11 cellular contexts compared by ENCODE assay signal in the genomic region with DNA sequence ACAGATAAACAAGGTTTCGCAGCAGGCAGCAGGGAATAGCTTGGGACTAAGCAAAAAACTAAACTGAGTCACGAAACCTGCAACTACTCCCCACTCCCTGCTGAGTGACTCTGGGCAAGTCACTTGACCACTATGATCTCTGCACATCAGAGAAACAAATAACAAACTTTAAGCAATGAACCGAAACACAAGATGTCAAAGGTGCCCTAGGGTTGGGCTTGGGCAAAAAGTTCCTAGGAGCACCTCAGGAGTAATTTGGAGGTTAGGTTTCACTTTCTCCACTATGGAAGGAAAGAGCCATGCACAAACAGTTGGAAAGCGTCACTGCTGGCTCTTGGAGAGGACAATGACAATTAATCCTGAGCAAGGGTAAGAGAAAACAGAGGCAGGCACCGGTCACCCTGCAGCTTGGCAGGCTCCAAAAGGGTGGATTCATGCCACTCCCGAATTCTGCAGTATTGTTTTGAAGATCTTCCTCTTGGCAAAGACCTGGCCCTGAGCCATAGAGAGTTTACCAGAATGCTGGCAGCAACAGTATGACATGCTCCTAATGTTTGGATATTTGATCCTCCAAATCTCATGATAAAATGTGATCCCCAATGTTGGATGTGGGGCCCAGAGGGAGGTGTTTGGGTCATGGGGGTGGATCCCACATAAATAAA.
DNase-seq lines count a peak whose midpoint lies in the region; ATAC-seq and TF ChIP-seq lines count a peak whose summit lies in the region.
"Had no signal": no experiment of that assay in that cellular context is flagged by ENCODE, and none has a peak within 500 bp of the region (broad histone marks: within the 10 kb centered on the region; RNA-seq: fewer than 3 reads in every experiment).

No MANE protein-coding gene starts in this region.

- H3K36me3 ChIP-seq in adrenal gland (replicated peaks in 1 of 2) (no peaks in the 10 kb centered on the region), right atrium auricular region (no peaks in the 10 kb centered on the region), gastrocnemius medialis (no peaks in the 10 kb centered on the region)

- H3K27ac ChIP-seq in adrenal gland (peak overlapping the region in 3 of 5 donors; percentile 21 to 66 (median 36)), right atrium auricular region (peak overlapping the region; percentile 40 to 73), gastrocnemius medialis (peak overlapping the region in 3 of 4 donors; percentile 45 to 57 (median 52))

- H3K4me1 ChIP-seq in adrenal gland (replicated peaks in 1 of 2) (no peaks in the 10 kb centered on the region), right atrium auricular region (peaks cover 0 to 23% of the 10 kb centered on the region in 2 donors), gastrocnemius medialis (peaks cover 8 to 13% of the 10 kb centered on the region in 2 donors)

- DNase-seq in LHCN-M2 (ENCODE audit: low read depth): peak; percentile 37
- DNase-seq in adrenal gland: peak; percentile 41 to 75 (median 65)
- no peak for DNase-seq in right atrium auricular region (ENCODE audit: low spot score)
- peak in 1 of 2 donors; percentile 17 for DNase-seq in gastrocnemius medialis
- no peak for DNase-seq in stimulated activated naive CD8-positive, alpha-beta T cell treated with anti-CD3 and anti-CD28 coated beads, Interleukin-15, amount 100 ng/mL, for 72 hours
- no peak for DNase-seq in A172 (ENCODE audit: low spot score)
- DNase-seq in T-helper 9 cell: no peak
- DNase-seq in stimulated activated CD4-positive, alpha-beta T cell treated with anti-CD3 and anti-CD28 coated beads, Interleukin-4, amount 100 ng/mL, for 4 hours: no peak
- DNase-seq: activated CD4-positive, alpha-beta memory T cell treated with anti-CD3 and anti-CD28 coated beads for 36 hours; activated naive CD4-positive, alpha-beta T cell had no signal

- intact Hi-C loops in adrenal gland (cut with DNase I) (no loop called here), gastrocnemius medialis (cut with DNase I; ENCODE audit: low total_unique reads) (no loop called here)

- 38 to 41% (median 40%) methylated on average over 6 of the region's 6 CpGs for WGBS in adrenal gland, 4 donors

- in situ Hi-C loops in gastrocnemius medialis (cut with MboI; ENCODE audit: low sequenced_read_pairs in 4 of 4): no loop called here

- no peak overlapping the region for H3K27ac Mint-ChIP-seq in stimulated activated naive CD8-positive, alpha-beta T cell treated with anti-CD3 and anti-CD28 coated beads, Interleukin-15, amount 100 ng/mL, for 72 hours
- H3K27ac Mint-ChIP-seq: activated CD4-positive, alpha-beta memory T cell treated with anti-CD3 and anti-CD28 coated beads for 36 hours; memory B cell had no signal

- H3K9me3 ChIP-seq in adrenal gland (replicated peaks in 1 of 3) (no peaks in the 10 kb centered on the region), right atrium auricular region (no peaks in the 10 kb centered on the region), gastrocnemius medialis (no peaks in the 10 kb centered on the region)

- H3K4me3 Mint-ChIP-seq in stimulated activated naive CD8-positive, alpha-beta T cell treated with anti-CD3 and anti-CD28 coated beads, Interleukin-15, amount 100 ng/mL, for 72 hours: no peak overlapping the region
- H3K4me3 Mint-ChIP-seq: activated CD4-positive, alpha-beta memory T cell treated with anti-CD3 and anti-CD28 coated beads for 36 hours; memory B cell had no signal

- H3K9me3 Mint-ChIP-seq in stimulated activated naive CD8-positive, alpha-beta T cell treated with anti-CD3 and anti-CD28 coated beads, Interleukin-15, amount 100 ng/mL, for 72 hours: no peaks in the 10 kb centered on the region
- H3K9me3 Mint-ChIP-seq: activated CD4-positive, alpha-beta memory T cell treated with anti-CD3 and anti-CD28 coated beads for 36 hours; memory B cell had no signal

- H3K27me3 Mint-ChIP-seq in stimulated activated naive CD8-positive, alpha-beta T cell treated with anti-CD3 and anti-CD28 coated beads, Interleukin-15, amount 100 ng/mL, for 72 hours: no peaks in the 10 kb centered on the region
- H3K27me3 Mint-ChIP-seq: activated CD4-positive, alpha-beta memory T cell treated with anti-CD3 and anti-CD28 coated beads for 36 hours; memory B cell had no signal

- H3K4me3 ChIP-seq in adrenal gland: peak overlapping the region in 1 of 4 donors; percentile 42
- no peak overlapping the region for H3K4me3 ChIP-seq in right atrium auricular region
- H3K4me3 ChIP-seq in gastrocnemius medialis: peak overlapping the region in 3 of 4 donors; percentile 9 to 21 (median 15)

- H3K4me1 Mint-ChIP-seq in stimulated activated naive CD8-positive, alpha-beta T cell treated with anti-CD3 and anti-CD28 coated beads, Interleukin-15, amount 100 ng/mL, for 72 hours: peaks cover 39% of the 10 kb centered on the region

- no peaks in the 10 kb centered on the region for H3K27me3 ChIP-seq in adrenal gland
- H3K27me3 ChIP-seq in right atrium auricular region: no peaks in the 10 kb centered on the region
- no peaks in the 10 kb centered on the region for H3K27me3 ChIP-seq in gastrocnemius medialis

- no peak for TF ChIP-seq POLR2A in adrenal gland (IDR thresholded peaks at IDR 0.05)
- no peak for TF ChIP-seq POLR2A in gastrocnemius medialis (IDR thresholded peaks at IDR 0.05)

- ATAC-seq in gastrocnemius medialis: peak; percentile 58 to 72
- ATAC-seq in stimulated activated naive CD8-positive, alpha-beta T cell treated with anti-CD3 and anti-CD28 coated beads, Interleukin-15, amount 100 ng/mL, for 72 hours: no peak

- TF ChIP-seq CTCF in adrenal gland (IDR thresholded peaks at IDR 0.05) (no peak), right atrium auricular region (IDR thresholded peaks at IDR 0.05) (no peak), gastrocnemius medialis (IDR thresholded peaks at IDR 0.05 in 4 of 5, conservative IDR thresholded peaks at IDR 0.05 in 1 of 5) (no peak)

Comparison
In these comparisons a context has a peak if more than half of its experiments do, and no peak if none do; other contexts are left out.
1. DNase-seq: peak in LHCN-M2 (single experiment) and adrenal gland (7 of 7); none in right atrium auricular region (single experiment), stimulated activated naive CD8-positive, alpha-beta T cell treated with anti-CD3 and anti-CD28 coated beads, Interleukin-15, amount 100 ng/mL, for 72 hours (0 of 2), A172 (single experiment), T-helper 9 cell (single experiment) and stimulated activated CD4-positive, alpha-beta T cell treated with anti-CD3 and anti-CD28 coated beads, Interleukin-4, amount 100 ng/mL, for 4 hours (0 of 2).
2. H3K4me3 ChIP-seq: peak in gastrocnemius medialis (3 of 4); none in right atrium auricular region (0 of 2).
3. Peak in every context shown above with its lines, with median percentiles within 50 percentile points of each other: H3K27ac ChIP-seq.